ENCODE assay signal across 16 cellular contexts in genomic region chr16:28183441-28183840, GRCh38. TPM values are rescaled to one million over a fixed set of nuclear protein-coding genes. Genes with fewer than 3 reads are reported as not detected.
DNase-seq lines count a peak whose midpoint lies in the region; ATAC-seq, FAIRE-seq and TF ChIP-seq lines count a peak whose summit lies in the region.
"Had no signal": no experiment of that assay in that cellular context is flagged by ENCODE, and none has a peak within 500 bp of the region (broad histone marks: within the 10 kb centered on the region; RNA-seq: fewer than 3 reads in every experiment).

No MANE protein-coding gene starts in this region.

- in situ Hi-C loops in HepG2 (cut with HindIII; ENCODE audit: extremely low pct_ligation_motif_present, low pct_unique_long_range_greater_than_20kb): no loop called here

- H3K4me1 Mint-ChIP-seq in dendritic cell treated with granulocyte-macrophage colony-stimulating factor and Interleukin-4, amounts not matched to agents 40 ng/mL and 50 ng/mL, for 4 days (ENCODE audit: low read depth): peaks cover 76% of the 10 kb centered on the region

- no peaks in the 10 kb centered on the region for H3K27me3 Mint-ChIP-seq in dendritic cell treated with granulocyte-macrophage colony-stimulating factor and Interleukin-4, amounts not matched to agents 40 ng/mL and 50 ng/mL, for 4 days

- intact Hi-C loops in HepG2 (cut with micrococcal nuclease; ENCODE audit: unreplicated experiment): no loop called here
- intact Hi-C loops in right lobe of liver (cut with DNase I): no loop called here
- intact Hi-C loops in dendritic cell treated with granulocyte-macrophage colony-stimulating factor and Interleukin-4, amounts not matched to agents 40 ng/mL and 50 ng/mL, for 4 days (cut with micrococcal nuclease): no loop called here
- intact Hi-C loops in thyroid gland (cut with DNase I): no loop called here

- peaks cover 50% of the 10 kb centered on the region for H3K36me3 Mint-ChIP-seq in dendritic cell treated with granulocyte-macrophage colony-stimulating factor and Interleukin-4, amounts not matched to agents 40 ng/mL and 50 ng/mL, for 4 days (ENCODE audit: low read depth)

- TF ChIP-seq POLR2A in HepG2 (IDR thresholded peaks at IDR 0.05; ENCODE audit: insufficient read depth in 1 of 2, low read depth in 2 of 2, low read length in 2 of 2) (no peak), right lobe of liver (IDR thresholded peaks at IDR 0.05) (no peak), thyroid gland (IDR thresholded peaks at IDR 0.05) (no peak)

- H3K36me3 ChIP-seq in HepG2 (replicated peaks in 1 of 2; ENCODE audit: control insufficient read depth in 1 of 2, insufficient read depth in 2 of 2, low read length in 2 of 2) (peaks cover 4 to 18% of the 10 kb centered on the region in 2 experiments; a peak in 4 of 5 replicates), right lobe of liver (no peaks in the 10 kb centered on the region), thyroid gland (no peaks in the 10 kb centered on the region)
- H3K36me3 ChIP-seq: cardiac muscle cell had no signal

- ATAC-seq in HepG2 (no peak), right lobe of liver (no peak), GM18870 (IDR thresholded peaks at IDR 0.05; ENCODE audit: unreplicated experiment) (no peak)
- ATAC-seq: Panc1 had no signal

- no peak for TF ChIP-seq RAD21 in HepG2 (CRISPR knock-in tag; IDR thresholded peaks at IDR 0.05)

- DNase-seq in HepG2 (ENCODE audit: low spot score): no peak
- no peak for DNase-seq in right lobe of liver
- peak; percentile 39 for DNase-seq in NCI-H226
- DNase-seq in thyroid gland: no peak
- no peak for DNase-seq in activated gamma-delta T cell treated with Interleukin-2 at 50 U/mL for 16 hours
- DNase-seq in activated CD4-positive, CD25-positive, alpha-beta regulatory T cell treated with anti-CD3 and anti-CD28 coated beads, Interleukin-2, amount 50 U/mL, for 72 hours: no peak
- DNase-seq: activated naive CD4-positive, alpha-beta T cell treated with anti-CD3 and anti-CD28 coated beads, Interleukin-2, amount 50 U/mL, for 16 hours; NCI-H1105; stimulated activated CD4-positive, alpha-beta T cell treated with anti-CD3 and anti-CD28 coated beads, Interleukin-15, amount 100 ng/mL, for 24 hours; upper lobe of left lung had no signal

- no peak overlapping the region for H3K4me3 Mint-ChIP-seq in dendritic cell treated with granulocyte-macrophage colony-stimulating factor and Interleukin-4, amounts not matched to agents 40 ng/mL and 50 ng/mL, for 4 days

- TF ChIP-seq CTCF in HepG2 (CRISPR knock-in tag; IDR thresholded peaks at IDR 0.05) (no peak), right lobe of liver (IDR thresholded peaks at IDR 0.05) (no peak), thyroid gland (IDR thresholded peaks at IDR 0.05) (no peak)

- BruUV-seq in HepG2 (replicated peaks; lab: Mats Ljungman, UMichigan): no TSS peak

- CTCF ChIA-PET in HepG2 (lab: Yijun Ruan, JAX; ENCODE audit: low intra/inter-chr PET ratio, low total read pairs): no interaction called here

- H3K27ac Mint-ChIP-seq in dendritic cell treated with granulocyte-macrophage colony-stimulating factor and Interleukin-4, amounts not matched to agents 40 ng/mL and 50 ng/mL, for 4 days: peak overlapping the region; percentile 89

- no peaks in the 10 kb centered on the region for H3K9me3 Mint-ChIP-seq in dendritic cell treated with granulocyte-macrophage colony-stimulating factor and Interleukin-4, amounts not matched to agents 40 ng/mL and 50 ng/mL, for 4 days

- no peak for FAIRE-seq in HepG2 (lab: Jason Lieb, UNC)
- FAIRE-seq: endothelial cell of umbilical vein had no signal

- no peak for TF ChIP-seq EP300 in HepG2 (IDR thresholded peaks at IDR 0.05; ENCODE audit: low read depth in 2 of 2, low read length in 2 of 2)
- TF ChIP-seq EP300 in HepG2 (CRISPR knock-in tag; IDR thresholded peaks at IDR 0.05; ENCODE audit: borderline replicate concordance): no peak

- POLR2A ChIA-PET in HepG2 (lab: Yijun Ruan, JAX): no interaction called here

- H3K27ac ChIP-seq in HepG2 (ENCODE audit: extremely low read length, insufficient read depth, low read length) (peak overlapping the region; percentile 2), right lobe of liver (no peak overlapping the region), thyroid gland (peak overlapping the region in 2 of 3 donors; percentile 37 to 48)
- H3K27ac ChIP-seq: BLaER1, cardiac muscle cell, upper lobe of left lung had no signal

- H3K4me2 ChIP-seq in HepG2 (ENCODE audit: low read depth, low read length): no peak overlapping the region
- H3K4me2 ChIP-seq: BLaER1 had no signal

- no peaks in the 10 kb centered on the region for H3K27me3 ChIP-seq in HepG2 (ENCODE audit: control insufficient read depth in 1 of 2, insufficient read depth in 2 of 2, low read length in 2 of 2)
- H3K27me3 ChIP-seq in right lobe of liver: no peaks in the 10 kb centered on the region
- H3K27me3 ChIP-seq in thyroid gland: no peaks in the 10 kb centered on the region
- H3K27me3 ChIP-seq: BLaER1, cardiac muscle cell, upper lobe of left lung had no signal

- WGBS in HepG2 (ENCODE audit: low lambda C conversion rate): 67% methylated on average over 2 of the region's 2 CpGs
- 43% methylated on average over 2 of the region's 2 CpGs for WGBS in right lobe of liver (ENCODE audit: insufficient coverage, low coverage, low lambda C conversion rate, missing lambda C conversion rate)
- 91 to 94% methylated on average over 2 of the region's 2 CpGs for WGBS in thyroid gland, 2 donors

- H2AFZ ChIP-seq in HepG2 (ENCODE audit: low read length): no peak overlapping the region

- H3K4me1 ChIP-seq in HepG2 (ENCODE audit: insufficient read depth, low read length) (peaks cover 35% of the 10 kb centered on the region), right lobe of liver (peaks cover 0 to 10% (median 7%) of the 10 kb centered on the region in 4 donors), thyroid gland (peaks cover 32 to 40% of the 10 kb centered on the region in 2 donors)

- H3K9me3 ChIP-seq in HepG2 (ENCODE audit: low read length) (no peaks in the 10 kb centered on the region), right lobe of liver (no peaks in the 10 kb centered on the region), thyroid gland (no peaks in the 10 kb centered on the region)
- H3K9me3 ChIP-seq: upper lobe of left lung had no signal

- peaks cover 31% of the 10 kb centered on the region for H4K20me1 ChIP-seq in HepG2 (ENCODE audit: insufficient read depth, low read length)

- H3K9ac ChIP-seq in HepG2 (ENCODE audit: insufficient read depth, low read depth, low read length): no peak overlapping the region
- H3K9ac ChIP-seq: BLaER1 had no signal

- H3K4me3 ChIP-seq in HepG2 (replicated peaks in 1 of 3; ENCODE audit: insufficient read depth in 1 of 3, low read depth in 2 of 3, low read length in 3 of 3) (no peak overlapping the region), right lobe of liver (no peak overlapping the region), thyroid gland (replicated peaks in 1 of 3) (no peak overlapping the region)
- H3K4me3 ChIP-seq: BLaER1, cardiac muscle cell, upper lobe of left lung had no signal

- H3K79me2 ChIP-seq in HepG2 (ENCODE audit: insufficient read depth, low read length): peaks cover 82% of the 10 kb centered on the region

TF ChIP-seq in HepG2, 621 proteins besides CTCF, POLR2A, EP300 and RAD21 (continues in another document):
- no peak for TF ChIP-seq FUBP1 (CRISPR knock-in tag; IDR thresholded peaks at IDR 0.05; ENCODE audit: borderline replicate concordance)
- no peak for TF ChIP-seq MXI1 (IDR thresholded peaks at IDR 0.05; ENCODE audit: borderline replicate concordance, low read depth, low read length)
- no peak for TF ChIP-seq RXRA (CRISPR knock-in tag; IDR thresholded peaks at IDR 0.05)

RNA-seq across cellular contexts. Expression of gene XPO6, which starts 28.3 kb away (rescaled TPM):
- total RNA-seq in HepG2 (2016; rRNA removed; fragmentation: Illumina TruSeq; extraction: Trizol) (102 and 109 TPM in 2 replicates), right lobe of liver (10 to 100 TPM; 41.8 to 62.1 (median 51.3) TPM), thyroid gland (100 to 1,000 TPM in 3 of 4 donors, 10 to 100 TPM in 1; 88.2 to 160 (median 118) TPM)
- total RNA-seq in HepG2 (2016; cell fraction: cytosol; rRNA removed; fragmentation: Illumina TruSeq; extraction: Trizol; ENCODE audit: low read depth): 46.6 and 57.5 TPM in 2 replicates
- 85.8 and 109 TPM in 2 replicates for total RNA-seq in HepG2 (2016; cell fraction: insoluble cytoplasmic fraction; rRNA removed; fragmentation: Illumina TruSeq; extraction: Trizol)
- total RNA-seq in HepG2 (2016; cell fraction: membrane; rRNA removed; fragmentation: Illumina TruSeq; extraction: Trizol): 87.0 and 101 TPM in 2 replicates
- 104 and 150 TPM in 2 replicates for total RNA-seq in HepG2 (2016; cell fraction: nucleus; rRNA removed; fragmentation: Illumina TruSeq; extraction: Trizol)
- polyA plus RNA-seq in HepG2 (2011; rRNA removed): 119 and 129 TPM in 2 replicates
- 93.9 and 123 TPM in 2 replicates for polyA plus RNA-seq in HepG2 (2011; cell fraction: cytosol; rRNA removed)
- polyA plus RNA-seq in HepG2 (2011; cell fraction: nucleus; rRNA removed): 278 and 283 TPM in 2 replicates
- polyA plus RNA-seq in HepG2 (2012): 52.1 and 55.0 TPM in 2 replicates
- 19.8 and 23.6 TPM in 2 replicates for polyA plus RNA-seq in HepG2 (2016; cell fraction: cytosol; fragmentation: Illumina TruSeq; extraction: Trizol; ENCODE audit: low read depth)
- polyA plus RNA-seq in HepG2 (2016; cell fraction: insoluble cytoplasmic fraction; fragmentation: Illumina TruSeq; extraction: Trizol; ENCODE audit: low read depth): 97.4 and 110 TPM in 2 replicates
- polyA plus RNA-seq in HepG2 (2016; cell fraction: membrane; fragmentation: Illumina TruSeq; extraction: Trizol; ENCODE audit: low read depth): 67.2 and 72.4 TPM in 2 replicates
- polyA plus RNA-seq in HepG2 (2016; cell fraction: nucleus; fragmentation: Illumina TruSeq; extraction: Trizol; ENCODE audit: insufficient read depth, low read depth): 153 and 165 TPM in 2 replicates
- 284 and 462 TPM in 2 replicates for polyA minus RNA-seq in HepG2 (2011; rRNA and poly(A)+ RNA removed; ENCODE audit: low replicate concordance)
- 88.5 and 89.2 TPM in 2 replicates for polyA minus RNA-seq in HepG2 (2011; cell fraction: cytosol; rRNA and poly(A)+ RNA removed)
- polyA minus RNA-seq in HepG2 (2011; cell fraction: nucleus; rRNA and poly(A)+ RNA removed): 247 and 281 TPM in 2 replicates

Comparison
In these comparisons a context has a peak if more than half of its experiments do, and no peak if none do; other contexts are left out.
1. H3K27ac ChIP-seq: peak in HepG2 (single experiment) and thyroid gland (2 of 3); none in right lobe of liver (0 of 3).